1 cellular context compared by ENCODE assay signal in genomic region chr1:21935891-21936365, GRCh38.
TF ChIP-seq lines count a peak whose summit lies in the region.

No MANE protein-coding gene starts in this region.

TF ChIP-seq in H1, 55 proteins besides CTCF, POLR2A, EP300 and RAD21:
- no peak for TF ChIP-seq BCL11A (IDR thresholded peaks at IDR 0.05; ENCODE audit: low read depth in 2 of 2, low read length in 2 of 2)
- no peak for TF ChIP-seq CHD1 (IDR thresholded peaks at IDR 0.05; ENCODE audit: low read depth, low read length)
- TF ChIP-seq EZH2 (IDR thresholded peaks at IDR 0.05; ENCODE audit: low read depth, low read length, severe bottlenecking) = no peak
- no peak for TF ChIP-seq SAP30 (IDR thresholded peaks at IDR 0.05; ENCODE audit: insufficient read depth, insufficient replicate concordance, low read length)
- no peak for TF ChIP-seq TAF7 (optimal IDR thresholded peaks at IDR 0.05; ENCODE audit: borderline replicate concordance, low read depth, low read length)
- TF ChIP-seq BACH1 (IDR thresholded peaks at IDR 0.05; ENCODE audit: low read length) = no peak
